18 cellular contexts compared by ENCODE assay signal in the genomic region with DNA sequence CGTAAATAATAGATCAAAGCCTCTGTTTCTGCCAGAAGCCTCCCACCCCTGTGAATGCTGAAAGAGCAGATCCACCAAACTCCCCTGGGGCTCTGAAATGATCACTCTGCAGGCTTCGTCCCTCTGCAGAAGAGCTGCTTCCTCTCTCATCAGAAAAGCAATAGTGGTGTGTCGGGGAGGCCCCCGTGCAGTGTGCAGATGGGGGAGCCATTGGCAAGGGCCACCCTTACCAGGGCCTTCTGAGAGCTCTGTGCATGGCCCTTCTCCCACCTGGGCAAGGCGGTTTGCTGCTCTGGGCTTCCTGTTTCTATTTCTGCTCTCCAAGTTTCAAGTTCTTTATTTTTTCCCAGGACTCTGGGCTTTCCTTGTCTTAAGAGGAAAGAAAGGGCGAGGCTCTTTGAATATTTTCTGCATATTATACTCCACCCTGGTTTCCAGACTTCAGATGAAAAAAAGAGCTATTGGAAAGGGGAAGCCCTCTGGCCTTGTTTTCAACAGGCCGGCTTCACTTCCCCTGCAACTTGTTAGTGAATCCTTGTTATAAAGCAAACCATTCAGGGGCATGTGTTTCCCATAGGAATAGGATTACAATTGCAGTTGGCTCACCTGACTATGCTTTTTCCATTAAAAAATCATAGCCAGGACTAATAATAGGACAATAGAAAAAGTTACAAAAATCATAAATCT.
A peak's percentile ranks its signal among the peaks of the same experiment; 100 is the strongest.
DNase-seq lines count a peak whose midpoint lies in the region; ATAC-seq lines count a peak whose summit lies in the region.
"Had no signal": no experiment of that assay in that cellular context is flagged by ENCODE, and none has a peak within 500 bp of the region (broad histone marks: within the 10 kb centered on the region; RNA-seq: fewer than 3 reads in every experiment).

No MANE protein-coding gene starts in this region.

- intact Hi-C loops in Right ventricle myocardium superior (cut with DNase I) (no loop called here), cardiac septum (cut with DNase I) (no loop called here)

- ATAC-seq in Right ventricle myocardium superior (ENCODE audit: poor library complexity) (peak; percentile 60), GM19035 (IDR thresholded peaks at IDR 0.05; ENCODE audit: unreplicated experiment) (no peak)
- ATAC-seq: naive thymus-derived CD8-positive, alpha-beta T cell had no signal

- peak; percentile 37 for DNase-seq in Right ventricle myocardium superior
- DNase-seq in cardiac septum (ENCODE audit: low spot score): no peak
- peak; percentile 53 to 77 for DNase-seq in dermis microvascular lymphatic vessel endothelial cell (ENCODE audit: low read depth in 2 of 2)
- DNase-seq in medulla oblongata (ENCODE audit: extremely low spot score): peak; percentile 19
- no peak for DNase-seq in NCI-H1417 (lab: John Stamatoyannopoulos, UW)
- DNase-seq in SHP77 (lab: John Stamatoyannopoulos, UW): no peak
- no peak for DNase-seq in DMS53 (lab: John Stamatoyannopoulos, UW)
- DNase-seq: activated CD4-positive, alpha-beta T cell treated with anti-CD3 and anti-CD28 coated beads for 4 hours; activated CD8-positive, alpha-beta memory T cell treated with anti-CD3 and anti-CD28 coated beads, Interleukin-2, amount 50 U/mL, for 48 hours; CD4-positive, alpha-beta T cell; DMS79; foreskin fibroblast; naive thymus-derived CD8-positive, alpha-beta T cell; NCI-H187; NCI-H524 treated with DMSO at 0.1 percent for 48 hours; stimulated activated CD4-positive, alpha-beta T cell treated with anti-CD3 and anti-CD28 coated beads, Interleukin-12 subunit alpha, Interleukin-12 subunit beta, amount 100 ng/mL, for 4 hours; transverse colon had no signal

Comparison
In these comparisons a context has a peak if more than half of its experiments do, and no peak if none do; other contexts are left out.
1. DNase-seq: peak in Right ventricle myocardium superior (single experiment), dermis microvascular lymphatic vessel endothelial cell (2 of 2) and medulla oblongata (single experiment); none in cardiac septum (single experiment), NCI-H1417 (0 of 3), SHP77 (0 of 2) and DMS53 (single experiment).